ENCODE assay signal across 15 cellular contexts in genomic region chr1:230682882-230683610, GRCh38. TPM values are rescaled to one million over a fixed set of nuclear protein-coding genes. Genes with fewer than 3 reads are reported as not detected.
DNase-seq lines count a peak whose midpoint lies in the region; ATAC-seq and TF ChIP-seq lines count a peak whose summit lies in the region.
"Had no signal": no experiment of that assay in that cellular context is flagged by ENCODE, and none has a peak within 500 bp of the region (broad histone marks: within the 10 kb centered on the region; RNA-seq: fewer than 3 reads in every experiment).

No MANE protein-coding gene starts in this region.

- H3K4me3 Mint-ChIP-seq in activated naive CD8-positive, alpha-beta T cell treated with anti-CD3 and anti-CD28 coated beads for 36 hours = no peak overlapping the region
- no peak overlapping the region for H3K4me3 Mint-ChIP-seq in activated naive CD8-positive, alpha-beta T cell treated with anti-CD3 and anti-CD28 coated beads, Interleukin-2, amount 50 U/mL, for 24 hours
- H3K4me3 Mint-ChIP-seq in type B pancreatic cell = no peak overlapping the region
- no peak overlapping the region for H3K4me3 Mint-ChIP-seq in naive thymus-derived CD4-positive, alpha-beta T cell
- H3K4me3 Mint-ChIP-seq: activated T-cell treated with anti-CD3 and anti-CD28 coated beads, Interleukin-2, amount 50 U/mL, for 24 hours; WTC11 had no signal

- POLR2A ChIA-PET in naive thymus-derived CD4-positive, alpha-beta T cell (lab: Charles Lee) = no interaction called here

- H3K27me3 ChIP-seq in adipocyte (replicated peaks; ENCODE audit: control insufficient read depth, insufficient read depth, low read length) = no peaks in the 10 kb centered on the region
- H3K27me3 ChIP-seq in naive thymus-derived CD4-positive, alpha-beta T cell (ENCODE audit: control insufficient read depth in 2 of 2, insufficient read depth in 2 of 2, low read length in 2 of 2) = no peaks in the 10 kb centered on the region
- H3K27me3 ChIP-seq: colonic mucosa had no signal

- H3K36me3 Mint-ChIP-seq in activated naive CD8-positive, alpha-beta T cell treated with anti-CD3 and anti-CD28 coated beads for 36 hours = peaks cover 17% of the 10 kb centered on the region
- peaks cover 46% of the 10 kb centered on the region for H3K36me3 Mint-ChIP-seq in activated naive CD8-positive, alpha-beta T cell treated with anti-CD3 and anti-CD28 coated beads, Interleukin-2, amount 50 U/mL, for 24 hours (ENCODE audit: low read depth)
- peaks cover 42% of the 10 kb centered on the region for H3K36me3 Mint-ChIP-seq in type B pancreatic cell
- H3K36me3 Mint-ChIP-seq in naive thymus-derived CD4-positive, alpha-beta T cell = peaks cover 16 to 58% (median 23%) of the 10 kb centered on the region in 5 donors

- peaks cover 4% of the 10 kb centered on the region for H3K4me1 Mint-ChIP-seq in activated naive CD8-positive, alpha-beta T cell treated with anti-CD3 and anti-CD28 coated beads for 36 hours
- no peaks in the 10 kb centered on the region for H3K4me1 Mint-ChIP-seq in activated naive CD8-positive, alpha-beta T cell treated with anti-CD3 and anti-CD28 coated beads, Interleukin-2, amount 50 U/mL, for 24 hours
- peaks cover 26% of the 10 kb centered on the region for H3K4me1 Mint-ChIP-seq in type B pancreatic cell (ENCODE audit: unreplicated experiment)
- H3K4me1 Mint-ChIP-seq in naive thymus-derived CD4-positive, alpha-beta T cell = peaks cover 0 to 6% (median 0%) of the 10 kb centered on the region in 7 donors
- H3K4me1 Mint-ChIP-seq: WTC11 had no signal

- TF ChIP-seq CTCF in fibroblast of the aortic adventitia (IDR thresholded peaks at IDR 0.05; ENCODE audit: insufficient read depth, low read length) (no peak), type B pancreatic cell (conservative IDR thresholded peaks at IDR 0.05) (no peak)

- H3K9ac ChIP-seq in adipocyte (ENCODE audit: low read length) = no peak overlapping the region

- H3K27ac Mint-ChIP-seq in activated naive CD8-positive, alpha-beta T cell treated with anti-CD3 and anti-CD28 coated beads for 36 hours = peak overlapping the region; percentile 45
- H3K27ac Mint-ChIP-seq in activated naive CD8-positive, alpha-beta T cell treated with anti-CD3 and anti-CD28 coated beads, Interleukin-2, amount 50 U/mL, for 24 hours = no peak overlapping the region
- peak overlapping the region; percentile 87 for H3K27ac Mint-ChIP-seq in type B pancreatic cell
- H3K27ac Mint-ChIP-seq in naive thymus-derived CD4-positive, alpha-beta T cell = no peak overlapping the region
- H3K27ac Mint-ChIP-seq: WTC11 had no signal

- H3K9me3 ChIP-seq in adipocyte (ENCODE audit: control insufficient read depth, low read length) = no peaks in the 10 kb centered on the region
- no peaks in the 10 kb centered on the region for H3K9me3 ChIP-seq in naive thymus-derived CD4-positive, alpha-beta T cell (ENCODE audit: control insufficient read depth in 2 of 3, low read length in 3 of 3)
- H3K9me3 ChIP-seq: A549, colonic mucosa had no signal

- H3K36me3 ChIP-seq in adipocyte (ENCODE audit: control insufficient read depth, insufficient read depth, low read length, severe bottlenecking) = peaks cover 85% of the 10 kb centered on the region
- peaks cover 22 to 96% (median 28%) of the 10 kb centered on the region in 3 experiments for H3K36me3 ChIP-seq in naive thymus-derived CD4-positive, alpha-beta T cell (ENCODE audit: control insufficient read depth in 2 of 3, insufficient read depth in 3 of 3, low read length in 3 of 3)

- CTCF ChIA-PET in naive thymus-derived CD4-positive, alpha-beta T cell (lab: Charles Lee) = interaction anchor here (0.6 kb wide), 1 partner anchor 1162 kb away, joined by 3 read pairs; no protein-coding TSS in a partner anchor

- H3K4me3 ChIP-seq in adipocyte (ENCODE audit: low read length) (no peak overlapping the region), fibroblast of the aortic adventitia (ENCODE audit: low read depth, low read length) (no peak overlapping the region)
- no peak overlapping the region for H3K4me3 ChIP-seq in naive thymus-derived CD4-positive, alpha-beta T cell (ENCODE audit: low read length)
- H3K4me3 ChIP-seq: A549, colonic mucosa, smooth muscle cell had no signal

- intact Hi-C loops in naive thymus-derived CD4-positive, alpha-beta T cell (cut with micrococcal nuclease) = no loop called here

- H3K27me3 Mint-ChIP-seq in activated naive CD8-positive, alpha-beta T cell treated with anti-CD3 and anti-CD28 coated beads for 36 hours = no peaks in the 10 kb centered on the region
- H3K27me3 Mint-ChIP-seq in activated naive CD8-positive, alpha-beta T cell treated with anti-CD3 and anti-CD28 coated beads, Interleukin-2, amount 50 U/mL, for 24 hours = no peaks in the 10 kb centered on the region
- H3K27me3 Mint-ChIP-seq in type B pancreatic cell = no peaks in the 10 kb centered on the region
- no peaks in the 10 kb centered on the region for H3K27me3 Mint-ChIP-seq in naive thymus-derived CD4-positive, alpha-beta T cell
- H3K27me3 Mint-ChIP-seq: activated T-cell treated with anti-CD3 and anti-CD28 coated beads, Interleukin-2, amount 50 U/mL, for 24 hours had no signal

- no peaks in the 10 kb centered on the region for H3K9me3 Mint-ChIP-seq in activated naive CD8-positive, alpha-beta T cell treated with anti-CD3 and anti-CD28 coated beads for 36 hours
- no peaks in the 10 kb centered on the region for H3K9me3 Mint-ChIP-seq in activated naive CD8-positive, alpha-beta T cell treated with anti-CD3 and anti-CD28 coated beads, Interleukin-2, amount 50 U/mL, for 24 hours
- no peaks in the 10 kb centered on the region for H3K9me3 Mint-ChIP-seq in type B pancreatic cell
- no peaks in the 10 kb centered on the region for H3K9me3 Mint-ChIP-seq in naive thymus-derived CD4-positive, alpha-beta T cell
- H3K9me3 Mint-ChIP-seq: activated T-cell treated with anti-CD3 and anti-CD28 coated beads, Interleukin-2, amount 50 U/mL, for 24 hours; WTC11 had no signal

- H3K27ac ChIP-seq in naive thymus-derived CD4-positive, alpha-beta T cell (ENCODE audit: low read depth, low read length) = no peak overlapping the region
- H3K27ac ChIP-seq: A549, colonic mucosa had no signal

- no peak for ATAC-seq in activated naive CD8-positive, alpha-beta T cell treated with anti-CD3 and anti-CD28 coated beads, Interleukin-2, amount 50 U/mL, for 24 hours
- no peak for ATAC-seq in naive thymus-derived CD4-positive, alpha-beta T cell
- ATAC-seq in HG03439 (IDR thresholded peaks at IDR 0.05; ENCODE audit: unreplicated experiment) = no peak
- ATAC-seq: A549, WTC11 had no signal

- DNase-seq in activated naive CD8-positive, alpha-beta T cell treated with anti-CD3 and anti-CD28 coated beads for 36 hours = no peak
- no peak for DNase-seq in activated naive CD8-positive, alpha-beta T cell treated with anti-CD3 and anti-CD28 coated beads, Interleukin-2, amount 50 U/mL, for 24 hours
- DNase-seq in adipocyte (ENCODE audit: low read depth) = peak; percentile 25
- DNase-seq in fibroblast of the aortic adventitia (ENCODE audit: low read depth) = peak; percentile 55
- DNase-seq in type B pancreatic cell (ENCODE audit: extremely low spot score, unreplicated experiment) = no peak
- no peak for DNase-seq in naive thymus-derived CD4-positive, alpha-beta T cell
- no peak for DNase-seq in hippocampal formation (lab: John Stamatoyannopoulos, UW)
- DNase-seq: activated T-cell treated with anti-CD3 and anti-CD28 coated beads, Interleukin-2, amount 50 U/mL, for 24 hours; colonic mucosa; GDM1; NCI-H345 had no signal

- peaks cover 29% of the 10 kb centered on the region for H3K4me1 ChIP-seq in adipocyte (ENCODE audit: control insufficient read depth, insufficient read depth, low read length)
- no peaks in the 10 kb centered on the region for H3K4me1 ChIP-seq in naive thymus-derived CD4-positive, alpha-beta T cell (ENCODE audit: control insufficient read depth in 2 of 2, insufficient read depth in 2 of 2, low read length in 2 of 2)
- H3K4me1 ChIP-seq: colonic mucosa had no signal

RNA-seq across cellular contexts. Expression of gene AGT, which starts 30.9 kb away (rescaled TPM):
- not detected for total RNA-seq in activated naive CD8-positive, alpha-beta T cell treated with anti-CD3 and anti-CD28 coated beads for 36 hours
- 1.1 and 8.4 TPM in 2 replicates for total RNA-seq in fibroblast of the aortic adventitia (ENCODE audit: low replicate concordance)
- total RNA-seq in type B pancreatic cell (ENCODE audit: low replicate concordance) = 125 and 163 TPM in 2 replicates
- total RNA-seq in naive thymus-derived CD4-positive, alpha-beta T cell = not detected
- not detected for polyA plus RNA-seq in naive thymus-derived CD4-positive, alpha-beta T cell

RNA-seq across cellular contexts. Expression of gene COG2, which starts 40.8 kb away (rescaled TPM):
- 10 to 100 TPM; 41.0 to 41.7 TPM for total RNA-seq in activated naive CD8-positive, alpha-beta T cell treated with anti-CD3 and anti-CD28 coated beads for 36 hours
- total RNA-seq in fibroblast of the aortic adventitia (ENCODE audit: low replicate concordance) (15.7 and 22.1 TPM in 2 replicates), type B pancreatic cell (ENCODE audit: low replicate concordance) (34.0 and 37.9 TPM in 2 replicates)
- 10 to 100 TPM; 21.6 to 47.5 (median 34.7) TPM for total RNA-seq in naive thymus-derived CD4-positive, alpha-beta T cell
- 10 to 100 TPM; 35.3 to 42.6 TPM for polyA plus RNA-seq in naive thymus-derived CD4-positive, alpha-beta T cell

Comparison
In these comparisons a context has a peak if more than half of its experiments do, and no peak if none do; other contexts are left out.
1. H3K27ac Mint-ChIP-seq: peak in activated naive CD8-positive, alpha-beta T cell treated with anti-CD3 and anti-CD28 coated beads for 36 hours (single experiment) and type B pancreatic cell (single experiment); none in activated naive CD8-positive, alpha-beta T cell treated with anti-CD3 and anti-CD28 coated beads, Interleukin-2, amount 50 U/mL, for 24 hours (single experiment) and naive thymus-derived CD4-positive, alpha-beta T cell (0 of 9).
2. DNase-seq: peak in adipocyte (single experiment) and fibroblast of the aortic adventitia (single experiment); none in activated naive CD8-positive, alpha-beta T cell treated with anti-CD3 and anti-CD28 coated beads for 36 hours (single experiment), activated naive CD8-positive, alpha-beta T cell treated with anti-CD3 and anti-CD28 coated beads, Interleukin-2, amount 50 U/mL, for 24 hours (single experiment), type B pancreatic cell (single experiment), naive thymus-derived CD4-positive, alpha-beta T cell (0 of 9) and hippocampal formation (0 of 2).
3. RNA of gene AGT, which starts 30.9 kb away (total RNA-seq): 125 to 163 TPM in type B pancreatic cell; 1.1 to 8.4 TPM in fibroblast of the aortic adventitia, not detected in activated naive CD8-positive, alpha-beta T cell treated with anti-CD3 and anti-CD28 coated beads for 36 hours and not detected in naive thymus-derived CD4-positive, alpha-beta T cell; every median in the first group is over 10 times any median in the second.